ENCODE assay signal across 21 cellular contexts in the genomic region with DNA sequence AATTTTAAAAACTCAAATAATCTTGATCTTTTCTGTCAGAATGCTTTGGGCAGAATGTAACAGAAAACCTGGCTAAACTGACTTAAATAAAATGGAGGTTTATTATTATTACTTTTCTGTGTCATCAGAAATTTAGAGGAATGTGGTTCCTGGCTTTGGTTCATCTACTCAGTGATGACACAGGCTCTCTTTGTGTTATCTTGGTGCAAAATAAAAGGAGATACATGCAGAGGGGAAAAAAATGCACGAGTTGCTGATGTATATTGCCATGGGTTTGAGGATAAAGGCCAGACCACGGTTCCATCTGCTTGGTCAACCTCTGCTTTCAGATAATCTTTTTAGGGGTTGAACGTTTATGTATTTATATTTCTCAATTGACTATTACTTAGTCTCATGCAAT.
"Had no signal": no experiment of that assay in that cellular context is flagged by ENCODE, and none has a peak within 500 bp of the region (broad histone marks: within the 10 kb centered on the region; RNA-seq: fewer than 3 reads in every experiment).

No MANE protein-coding gene starts in this region.

- H3K4me3 ChIP-seq: breast epithelium, Peyer's patch, SJSA1 had no signal

- DNase-seq: activated CD4-positive, alpha-beta memory T cell treated with anti-CD3 and anti-CD28 coated beads for 36 hours; activated CD4-positive, alpha-beta T cell treated with anti-CD3 and anti-CD28 coated beads, Interleukin-2, amount 10 ng/mL, durations not matched to agents 7 days and 5 days; activated CD4-positive, CD25-positive, alpha-beta regulatory T cell; activated CD8-positive, alpha-beta memory T cell treated with anti-CD3 and anti-CD28 coated beads for 24 hours; activated effector memory CD4-positive, alpha-beta T cell treated with anti-CD3 and anti-CD28 coated beads, Interleukin-2, amount 50 U/mL, for 16 hours; activated naive CD4-positive, alpha-beta T cell treated with anti-CD3 and anti-CD28 coated beads for 36 hours; activated T-cell treated with anti-CD3 and anti-CD28 coated beads, Interleukin-2, amount 50 U/mL, for 4 hours; anterior cingulate cortex; caudate nucleus; NCI-H1105; NCI-H1436 treated with DMSO at 0.1 percent for 48 hours; NCI-H187 treated with DMSO at 0.1 percent for 48 hours; NCI-H2081 treated with DMSO at 0.1 percent for 48 hours; NCI-H446; NCI-H524; Peyer's patch; SHP77; T-helper 17 cell; T-helper 9 cell had no signal

- ATAC-seq: activated T-cell treated with anti-CD3 and anti-CD28 coated beads, Interleukin-2, amount 50 U/mL, for 4 hours; T-helper 17 cell had no signal
